Comparison of ENCODE assay signal across 33 cellular contexts in genomic region chr20:35575958-35576357, GRCh38. TPM values are rescaled to one million over a fixed set of nuclear protein-coding genes. Genes with fewer than 3 reads are reported as not detected.
A peak's percentile ranks its signal among the peaks of the same experiment; 100 is the strongest.
DNase-seq lines count a peak whose midpoint lies in the region; ATAC-seq and TF ChIP-seq lines count a peak whose summit lies in the region.
"Had no signal": no experiment of that assay in that cellular context is flagged by ENCODE, and none has a peak within 500 bp of the region (broad histone marks: within the 10 kb centered on the region; RNA-seq: fewer than 3 reads in every experiment).

No MANE protein-coding gene starts in this region.

- intact Hi-C loops in upper lobe of right lung (cut with DNase I), result no loop called here

- no peak overlapping the region for H3K4me3 Mint-ChIP-seq in endodermal cell
- H3K4me3 Mint-ChIP-seq: activated naive CD4-positive, alpha-beta T cell treated with anti-CD3 and anti-CD28 coated beads, Interleukin-2, amount 50 U/mL, for 24 hours; activated T-cell treated with anti-CD3 and anti-CD28 coated beads, Interleukin-2, amount 50 U/mL, for 72 hours; CD8-positive, alpha-beta T cell; neural progenitor cell; stimulated activated effector memory CD8-positive, alpha-beta T cell treated with anti-CD3 and anti-CD28 coated beads, Interleukin-12 subunit alpha, Interleukin-12 subunit beta, amount 100 ng/mL, for 72 hours; T-cell had no signal

- no peaks in the 10 kb centered on the region for H3K36me3 Mint-ChIP-seq in endodermal cell (ENCODE audit: low read depth)
- H3K36me3 Mint-ChIP-seq: neural progenitor cell; stimulated activated effector memory CD8-positive, alpha-beta T cell treated with anti-CD3 and anti-CD28 coated beads, Interleukin-12 subunit alpha, Interleukin-12 subunit beta, amount 100 ng/mL, for 72 hours had no signal

- no peaks in the 10 kb centered on the region for H3K4me1 ChIP-seq in upper lobe of right lung
- no peaks in the 10 kb centered on the region for H3K4me1 ChIP-seq in endodermal cell (ENCODE audit: control insufficient read depth, insufficient read depth, low read length)
- H3K4me1 ChIP-seq: gastrocnemius medialis, neural progenitor cell, psoas muscle, suprapubic skin had no signal

- H3K9me3 ChIP-seq in upper lobe of right lung (no peaks in the 10 kb centered on the region), endodermal cell (ENCODE audit: control insufficient read depth, low read length) (no peaks in the 10 kb centered on the region)
- H3K9me3 ChIP-seq: gastrocnemius medialis, psoas muscle had no signal

- WGBS in endodermal cell (ENCODE audit: insufficient coverage in 1 of 2, insufficient read length in 1 of 2), 2 experiments, result 88 to 94% methylated on average over 2 to 4 of the region's 4 CpGs

- H3K9ac ChIP-seq in endodermal cell (ENCODE audit: extremely low read depth, low read length, poor library complexity, severe bottlenecking), result no peak overlapping the region
- H3K9ac ChIP-seq: neural progenitor cell had no signal

- H3K27ac ChIP-seq in upper lobe of right lung (no peak overlapping the region), endodermal cell (ENCODE audit: low read depth, low read length) (no peak overlapping the region)
- H3K27ac ChIP-seq: gastrocnemius medialis, neural progenitor cell, psoas muscle, suprapubic skin had no signal

- H3K27me3 ChIP-seq in upper lobe of right lung (no peaks in the 10 kb centered on the region), endodermal cell (ENCODE audit: control insufficient read depth, insufficient read depth, low read length, poor library complexity, severe bottlenecking) (no peaks in the 10 kb centered on the region)
- H3K27me3 ChIP-seq: gastrocnemius medialis, neural progenitor cell, suprapubic skin had no signal

- TF ChIP-seq CTCF in epithelial cell of esophagus (IDR thresholded peaks at IDR 0.05; ENCODE audit: insufficient read depth, low read depth, low read length, missing control alignments) (no peak), upper lobe of right lung (IDR thresholded peaks at IDR 0.05) (no peak), endodermal cell (conservative IDR thresholded peaks at IDR 0.05) (no peak)

- peaks cover 11% of the 10 kb centered on the region for H3K9me3 Mint-ChIP-seq in endodermal cell

- peaks cover 15% of the 10 kb centered on the region for H3K27me3 Mint-ChIP-seq in endodermal cell (ENCODE audit: insufficient read depth)
- H3K27me3 Mint-ChIP-seq: activated naive CD4-positive, alpha-beta T cell treated with anti-CD3 and anti-CD28 coated beads, Interleukin-2, amount 50 U/mL, for 24 hours had no signal

- no peak overlapping the region for H3K27ac Mint-ChIP-seq in endodermal cell
- H3K27ac Mint-ChIP-seq: activated naive CD4-positive, alpha-beta T cell treated with anti-CD3 and anti-CD28 coated beads, Interleukin-2, amount 50 U/mL, for 24 hours; activated T-cell treated with anti-CD3 and anti-CD28 coated beads, Interleukin-2, amount 50 U/mL, for 72 hours; CD8-positive, alpha-beta T cell; neural progenitor cell; stimulated activated effector memory CD8-positive, alpha-beta T cell treated with anti-CD3 and anti-CD28 coated beads, Interleukin-12 subunit alpha, Interleukin-12 subunit beta, amount 100 ng/mL, for 72 hours; T-cell had no signal

- peak; percentile 26 for DNase-seq in NCI-H146 (lab: John Stamatoyannopoulos, UW)
- DNase-seq in NCI-H146 treated with DMSO at 0.1 percent for 48 hours (lab: John Stamatoyannopoulos, UW; ENCODE audit: unreplicated experiment), result no peak
- peak; percentile 63 for DNase-seq in NCI-H510A treated with DMSO at 0.1 percent for 48 hours (lab: John Stamatoyannopoulos, UW)
- DNase-seq in epithelial cell of esophagus (ENCODE audit: low read depth), result peak; percentile 89
- DNase-seq in upper lobe of right lung, result peak; percentile 19
- no peak for DNase-seq in endodermal cell
- DNase-seq: 8988T; activated T-cell treated with anti-CD3 and anti-CD28 coated beads, Interleukin-2, amount 50 U/mL, for 72 hours; CD8-positive, alpha-beta T cell; central memory CD4-positive, alpha-beta T cell; DMS79 treated with DMSO at 0.1 percent for 48 hours; gastrocnemius medialis; NCI-H1417 treated with DMSO at 0.1 percent for 48 hours; NCI-H2171 treated with DMSO at 0.1 percent for 48 hours; NCI-H82; SHP77 treated with DMSO at 0.1 percent for 48 hours; stimulated activated CD4-positive, alpha-beta T cell treated with anti-CD3 and anti-CD28 coated beads, Interleukin-2, amount 100 ng/mL, for 24 hours; T-cell had no signal

- H3K36me3 ChIP-seq in upper lobe of right lung, result no peaks in the 10 kb centered on the region
- no peaks in the 10 kb centered on the region for H3K36me3 ChIP-seq in endodermal cell (ENCODE audit: control insufficient read depth, insufficient read depth, low read length)
- H3K36me3 ChIP-seq: gastrocnemius medialis, neural progenitor cell, suprapubic skin had no signal

- ATAC-seq in upper lobe of right lung (no peak), HG02870 (IDR thresholded peaks at IDR 0.05; ENCODE audit: unreplicated experiment) (no peak), HG02884 (IDR thresholded peaks at IDR 0.05; ENCODE audit: unreplicated experiment) (no peak)
- ATAC-seq: activated T-cell treated with anti-CD3 and anti-CD28 coated beads, Interleukin-2, amount 50 U/mL, for 72 hours; CD8-positive, alpha-beta T cell; gastrocnemius medialis; HCT116; psoas muscle; stimulated activated effector memory CD8-positive, alpha-beta T cell treated with anti-CD3 and anti-CD28 coated beads, Interleukin-12 subunit alpha, Interleukin-12 subunit beta, amount 100 ng/mL, for 72 hours; T-cell had no signal

- H3K4me3 ChIP-seq in epithelial cell of esophagus (ENCODE audit: low read length), result no peak overlapping the region
- no peak overlapping the region for H3K4me3 ChIP-seq in upper lobe of right lung
- H3K4me3 ChIP-seq in endodermal cell (ENCODE audit: low read length), result no peak overlapping the region
- H3K4me3 ChIP-seq: gastrocnemius medialis, neural progenitor cell, psoas muscle, suprapubic skin had no signal

- H3K4me1 Mint-ChIP-seq in endodermal cell, result no peaks in the 10 kb centered on the region
- H3K4me1 Mint-ChIP-seq: activated naive CD4-positive, alpha-beta T cell treated with anti-CD3 and anti-CD28 coated beads, Interleukin-2, amount 50 U/mL, for 24 hours; neural progenitor cell; stimulated activated effector memory CD8-positive, alpha-beta T cell treated with anti-CD3 and anti-CD28 coated beads, Interleukin-12 subunit alpha, Interleukin-12 subunit beta, amount 100 ng/mL, for 72 hours; T-cell had no signal

RNA-seq across cellular contexts. Expression of gene ERGIC3, which starts 34.1 kb away (rescaled TPM):
- total RNA-seq in upper lobe of right lung, result 179 TPM
- total RNA-seq in endodermal cell, result 100 to 1,000 TPM; 217 to 230 TPM
- polyA plus RNA-seq in endodermal cell (2013, experiment 1 of 2), result 251 TPM
- polyA plus RNA-seq in endodermal cell (2013, experiment 2 of 2), result 226 TPM

RNA-seq across cellular contexts. Expression of gene SPAG4, which starts 39.7 kb away (rescaled TPM):
- total RNA-seq in upper lobe of right lung (2.9 TPM), endodermal cell (1 to 10 TPM; 1.7 to 3.5 TPM)
- polyA plus RNA-seq in endodermal cell (2013, experiment 1 of 2), result 5.4 TPM
- polyA plus RNA-seq in endodermal cell (2013, experiment 2 of 2), result 4.2 TPM

RNA-seq across cellular contexts. Expression of gene C20orf173, which starts 46.5 kb away (rescaled TPM):
- total RNA-seq in upper lobe of right lung (not detected), endodermal cell (not detected)
- polyA plus RNA-seq in endodermal cell (2013, experiment 1 of 2), result not detected
- polyA plus RNA-seq in endodermal cell (2013, experiment 2 of 2), result not detected
- total RNA-seq: activated T-cell treated with anti-CD3 and anti-CD28 coated beads, Interleukin-2, amount 50 U/mL, for 72 hours; aorta; CD8-positive, alpha-beta T cell; gastrocnemius medialis; lower leg skin; M059J; mononuclear cell; OCI-LY7; psoas muscle; skeletal muscle tissue; suprapubic skin; T-cell had no signal
- polyA plus RNA-seq: aorta, esophagus, psoas muscle had no signal

Comparison
In these comparisons a context has a peak if more than half of its experiments do, and no peak if none do; other contexts are left out.
1. DNase-seq: peak in NCI-H146 (single experiment), NCI-H510A treated with DMSO at 0.1 percent for 48 hours (single experiment), epithelial cell of esophagus (single experiment) and upper lobe of right lung (single experiment); none in NCI-H146 treated with DMSO at 0.1 percent for 48 hours (single experiment) and endodermal cell (single experiment).